Comparison of ENCODE assay signal across 8 cellular contexts in the genomic region with DNA sequence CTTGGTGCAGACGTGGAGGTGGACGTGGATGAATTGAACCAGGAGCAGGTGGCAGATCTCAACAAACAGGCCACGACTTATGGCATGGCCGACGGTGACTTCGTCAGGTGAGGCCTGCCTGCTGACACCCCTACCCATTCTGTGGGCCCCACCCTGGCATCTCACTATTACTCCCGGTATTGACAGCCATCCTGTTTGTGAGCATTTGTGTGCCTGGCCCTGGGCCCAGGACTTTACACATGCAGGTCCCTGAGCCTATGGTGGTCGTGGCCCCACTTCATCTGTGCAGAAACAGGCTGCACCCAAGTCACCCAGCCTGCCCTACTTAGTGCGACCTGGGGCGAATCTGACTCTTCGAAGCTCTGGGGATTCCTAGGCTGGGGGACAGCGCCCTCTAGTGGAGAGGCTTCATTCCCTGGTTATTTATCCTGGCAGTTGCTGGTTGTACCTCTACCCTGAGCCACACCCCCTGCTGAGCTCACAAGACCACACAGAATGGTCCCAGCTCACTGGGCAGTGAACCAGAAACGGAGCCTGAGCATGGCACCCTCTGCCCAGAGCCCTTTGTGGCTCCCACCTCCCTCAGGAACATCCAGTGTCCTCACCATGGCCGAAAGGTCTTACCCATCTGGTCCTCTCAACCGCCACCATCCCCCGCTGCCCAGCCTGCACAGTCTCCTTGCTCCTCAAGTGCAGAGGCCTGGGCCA. TPM values are rescaled to one million over a fixed set of nuclear protein-coding genes. Genes with fewer than 3 reads are reported as not detected.
DNase-seq lines count a peak whose midpoint lies in the region; ATAC-seq, FAIRE-seq and TF ChIP-seq lines count a peak whose summit lies in the region.

No MANE protein-coding gene starts in this region.

- H3K27ac ChIP-seq in mammary epithelial cell (ENCODE audit: insufficient read depth, low read depth, low read length) (no peak overlapping the region), kidney (ENCODE audit: low read depth in 2 of 2, low read length in 2 of 2) (no peak overlapping the region)

- WGBS in mammary epithelial cell (ENCODE audit: low coverage, missing lambda C conversion rate) = 48% methylated on average over 13 of the region's 16 CpGs

- peak; percentile 91 to 95 for TF ChIP-seq CTCF in mammary epithelial cell (conservative IDR thresholded peaks at IDR 0.05 in 1 of 2, IDR thresholded peaks at IDR 0.05 in 1 of 2; ENCODE audit: extremely low read depth in 1 of 2, insufficient read depth in 1 of 2, low read depth in 1 of 2, low read length in 2 of 2)
- peak; percentile 75 for TF ChIP-seq CTCF in kidney (IDR thresholded peaks at IDR 0.05; ENCODE audit: borderline replicate concordance, extremely low read depth, insufficient read depth)

- H3K9ac ChIP-seq in mammary epithelial cell (ENCODE audit: insufficient read depth, low read length) = no peak overlapping the region
- no peak overlapping the region for H3K9ac ChIP-seq in kidney (ENCODE audit: low read length in 2 of 2)

- peak; percentile 87 for DNase-seq in AG20443 (ENCODE audit: low spot score)
- peak; percentile 57 for DNase-seq in NCI-H2196 treated with DMSO at 0.1 percent for 48 hours (lab: John Stamatoyannopoulos, UW; ENCODE audit: unreplicated experiment)
- peak; percentile 70 for DNase-seq in mammary epithelial cell
- peak; percentile 79 for DNase-seq in kidney
- peak; percentile 86 to 90 for DNase-seq in stimulated activated CD4-positive, alpha-beta T cell treated with anti-CD3 and anti-CD28 coated beads, Interleukin-2, amount 100 ng/mL, for 24 hours

- CTCF ChIA-PET in mammary epithelial cell (lab: Charles Lee; ENCODE audit: low non-redundant PET) = interaction anchor here (0.7 kb wide), 2 partner anchors 20 to 78 kb away, joined by 4 to 7 read pairs; no protein-coding TSS in a partner anchor

- dilution Hi-C loops in mammary epithelial cell (cut with HindIII; ENCODE audit: low sequenced_read_pairs) = no loop called here

- H3K9me3 ChIP-seq in mammary epithelial cell (replicated peaks; ENCODE audit: insufficient read depth, low read length) (no peaks in the 10 kb centered on the region), kidney (ENCODE audit: control insufficient read depth in 1 of 2, low read length in 2 of 2) (no peaks in the 10 kb centered on the region)

- intact Hi-C loops in mammary epithelial cell (cut with micrococcal nuclease) (loop anchor here (1.0 to 5.0 kb wide), 4 partner anchors 42 to 472 kb away; no protein-coding TSS in a partner anchor), kidney (cut with DNase I) (no loop called here)

- H4K20me1 ChIP-seq in mammary epithelial cell (ENCODE audit: insufficient read depth, low read length) = no peaks in the 10 kb centered on the region

- H3K4me3 ChIP-seq in mammary epithelial cell (replicated peaks in 1 of 3; ENCODE audit: insufficient read depth in 1 of 3, low read depth in 2 of 3, low read length in 3 of 3) (no peak overlapping the region), kidney (ENCODE audit: low read length in 2 of 2) (no peak overlapping the region)

- peaks cover 16% of the 10 kb centered on the region for H3K79me2 ChIP-seq in mammary epithelial cell (ENCODE audit: insufficient read depth, low read length)

- no peaks in the 10 kb centered on the region for H3K27me3 ChIP-seq in mammary epithelial cell (ENCODE audit: insufficient read depth, low read length)

- no peak overlapping the region for H2AFZ ChIP-seq in mammary epithelial cell (ENCODE audit: low read depth, low read length)

- H3K36me3 ChIP-seq in mammary epithelial cell (ENCODE audit: insufficient read depth, low read length) = peaks cover 24% of the 10 kb centered on the region
- peaks cover 42 to 60% of the 10 kb centered on the region in 2 donors for H3K36me3 ChIP-seq in kidney (ENCODE audit: control insufficient read depth in 1 of 2, insufficient read depth in 2 of 2, low read length in 2 of 2)

- ATAC-seq in GM19395 (IDR thresholded peaks at IDR 0.05; ENCODE audit: unreplicated experiment) = peak; percentile 57
- peak; percentile 82 to 84 for ATAC-seq in activated CD4-positive, CD25-positive, alpha-beta regulatory T cell treated with anti-CD3 and anti-CD28 coated beads, Interleukin-2, amount 50 U/mL, for 24 hours
- ATAC-seq in GM18511 (IDR thresholded peaks at IDR 0.05; ENCODE audit: unreplicated experiment) = no peak

- no TSS peak for BruUV-seq in mammary epithelial cell (replicated peaks; lab: Mats Ljungman, UMichigan)

- FAIRE-seq in kidney (lab: Jason Lieb, UNC) = no peak

- H3K4me1 ChIP-seq in mammary epithelial cell (ENCODE audit: insufficient read depth, low read length) = peaks cover 8% of the 10 kb centered on the region
- no peaks in the 10 kb centered on the region for H3K4me1 ChIP-seq in kidney (ENCODE audit: control insufficient read depth in 1 of 2, insufficient read depth in 1 of 2, low read depth in 1 of 2, low read length in 2 of 2)

- no peak overlapping the region for H3K4me2 ChIP-seq in mammary epithelial cell (ENCODE audit: insufficient read depth, low read depth, low read length)

- in situ Hi-C loops in mammary epithelial cell (cut with MboI; ENCODE audit: low sequenced_read_pairs in 2 of 2) = no loop called here

RNA-seq across cellular contexts. Expression of gene ZNF296, which starts 16.9 kb away (rescaled TPM):
- under 1 TPM in 1 of 2 donors, not detected in 1; 0.66 TPM for total RNA-seq in mammary epithelial cell
- 0.22 TPM for polyA plus RNA-seq in mammary epithelial cell
- 0.41 TPM for polyA minus RNA-seq in mammary epithelial cell
- total RNA-seq in kidney = 2.1 TPM
- 1.2 TPM for polyA plus RNA-seq in kidney (ENCODE audit: insufficient read depth, low read depth, low replicate concordance)

RNA-seq across cellular contexts. Expression of gene GEMIN7, which starts 19.6 kb away (rescaled TPM):
- total RNA-seq in mammary epithelial cell (10 to 100 TPM in 1 of 2 donors, 1 to 10 TPM in 1; 9.5 to 18.6 TPM), kidney (17.2 TPM)
- polyA plus RNA-seq in mammary epithelial cell (41.3 TPM), kidney (ENCODE audit: insufficient read depth, low read depth, low replicate concordance) (32.2 TPM)
- 4.1 TPM for polyA minus RNA-seq in mammary epithelial cell

RNA-seq across cellular contexts. Expression of gene CLASRP, which starts 20.6 kb away (rescaled TPM):
- total RNA-seq in mammary epithelial cell = 10 to 100 TPM; 19.5 to 69.5 TPM
- polyA plus RNA-seq in mammary epithelial cell = 16.9 TPM
- polyA minus RNA-seq in mammary epithelial cell = 32.6 TPM
- 83.6 TPM for total RNA-seq in kidney
- 38.0 TPM for polyA plus RNA-seq in kidney (ENCODE audit: insufficient read depth, low read depth, low replicate concordance)

RNA-seq across cellular contexts. Expression of gene PPP1R37, which starts 33.6 kb away (rescaled TPM):
- total RNA-seq in mammary epithelial cell (10 to 100 TPM; 32.9 to 48.0 TPM), kidney (33.0 TPM)
- polyA plus RNA-seq in mammary epithelial cell (15.2 TPM), kidney (ENCODE audit: insufficient read depth, low read depth, low replicate concordance) (21.6 TPM)
- 15.8 TPM for polyA minus RNA-seq in mammary epithelial cell

RNA-seq across cellular contexts. Expression of gene RELB, which starts 58.1 kb away (rescaled TPM):
- total RNA-seq in mammary epithelial cell (10 to 100 TPM in 1 of 2 donors, 1 to 10 TPM in 1; 6.2 to 26.7 TPM), kidney (30.6 TPM)
- polyA plus RNA-seq in mammary epithelial cell (6.4 TPM), kidney (ENCODE audit: insufficient read depth, low read depth, low replicate concordance) (10.3 TPM)
- 3.0 TPM for polyA minus RNA-seq in mammary epithelial cell
